In the genomic region with DNA sequence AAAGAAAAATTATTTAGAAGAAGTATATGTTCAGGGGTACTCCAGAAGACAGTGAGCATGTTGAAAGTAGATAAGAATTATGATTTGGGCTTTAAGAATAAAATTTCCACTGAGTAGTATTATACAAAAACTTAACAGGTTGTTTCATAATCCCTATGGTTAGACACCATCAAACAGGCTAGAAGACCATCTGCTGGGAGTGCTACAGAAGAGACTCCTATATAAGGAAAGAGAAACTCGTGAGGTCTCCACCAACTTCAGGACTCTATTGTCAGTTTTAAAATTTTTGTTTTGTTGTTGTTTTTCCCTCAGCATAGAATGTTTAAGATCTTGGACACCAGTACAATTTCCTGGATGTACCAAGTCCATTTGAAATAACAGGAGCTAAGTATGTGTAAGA, we compare ENCODE assay signal across 29 cellular contexts.
"Had no signal": no experiment of that assay in that cellular context is flagged by ENCODE, and none has a peak within 500 bp of the region (broad histone marks: within the 10 kb centered on the region; RNA-seq: fewer than 3 reads in every experiment).

No MANE protein-coding gene starts in this region.

- H3K27me3 ChIP-seq: adrenal gland, breast epithelium, MG63, SJSA1 had no signal

- H3K27ac ChIP-seq: adrenal gland, breast epithelium, SJSA1 had no signal

- H3K9me3 ChIP-seq: adrenal gland, breast epithelium, SJSA1 had no signal

- H3K4me1 ChIP-seq: adrenal gland, breast epithelium, SJSA1 had no signal

- ATAC-seq: SK-N-SH treated with all-trans-retinoic acid at 6 μM for 48 hours had no signal

- H3K36me3 ChIP-seq: adrenal gland, breast epithelium, MG63, SJSA1 had no signal

- DNase-seq: activated CD4-positive, alpha-beta T cell treated with anti-CD3 and anti-CD28 coated beads for 48 hours; activated CD4-positive, alpha-beta T cell treated with anti-CD3 and anti-CD28 coated beads, Interleukin-2, amount 50 U/mL, for 4 hours; activated CD4-positive, CD25-positive, alpha-beta regulatory T cell treated with anti-CD3 and anti-CD28 coated beads, Interleukin-2, amount 50 U/mL, for 72 hours; activated CD8-positive, alpha-beta memory T cell treated with anti-CD3 and anti-CD28 coated beads, Interleukin-2, amount 50 U/mL, for 48 hours; activated CD8-positive, alpha-beta T cell treated with anti-CD3 and anti-CD28 coated beads, Interleukin-2, amount 10 ng/mL, durations not matched to agents 7 days and 5 days; activated naive CD4-positive, alpha-beta T cell treated with anti-CD3 and anti-CD28 coated beads, Interleukin-2, amount 50 U/mL, for 16 hours; activated naive CD8-positive, alpha-beta T cell treated with anti-CD3 and anti-CD28 coated beads, Interleukin-2, amount 10 ng/mL, durations not matched to agents 7 days and 5 days; activated T-cell treated with anti-CD3 and anti-CD28 coated beads, Interleukin-2, amount 50 U/mL, for 1 hour; adrenal gland; aorta; caudate nucleus; KBM-7; MG63; NCI-H1092; NCI-H1417 treated with DMSO at 0.1 percent for 48 hours; NCI-H1694; NCI-H2029; NCI-H2107; NCI-H2171 treated with DMSO at 0.1 percent for 48 hours; NCI-H226; NCI-H526; NCI-H774; PC-3; SHP77; SW 1271 had no signal

- H3K4me3 ChIP-seq: adrenal gland, breast epithelium, MG63, SJSA1 had no signal

- FAIRE-seq: RCC 7860 had no signal
